ENCODE assay signal across 9 cellular contexts in the genomic region with DNA sequence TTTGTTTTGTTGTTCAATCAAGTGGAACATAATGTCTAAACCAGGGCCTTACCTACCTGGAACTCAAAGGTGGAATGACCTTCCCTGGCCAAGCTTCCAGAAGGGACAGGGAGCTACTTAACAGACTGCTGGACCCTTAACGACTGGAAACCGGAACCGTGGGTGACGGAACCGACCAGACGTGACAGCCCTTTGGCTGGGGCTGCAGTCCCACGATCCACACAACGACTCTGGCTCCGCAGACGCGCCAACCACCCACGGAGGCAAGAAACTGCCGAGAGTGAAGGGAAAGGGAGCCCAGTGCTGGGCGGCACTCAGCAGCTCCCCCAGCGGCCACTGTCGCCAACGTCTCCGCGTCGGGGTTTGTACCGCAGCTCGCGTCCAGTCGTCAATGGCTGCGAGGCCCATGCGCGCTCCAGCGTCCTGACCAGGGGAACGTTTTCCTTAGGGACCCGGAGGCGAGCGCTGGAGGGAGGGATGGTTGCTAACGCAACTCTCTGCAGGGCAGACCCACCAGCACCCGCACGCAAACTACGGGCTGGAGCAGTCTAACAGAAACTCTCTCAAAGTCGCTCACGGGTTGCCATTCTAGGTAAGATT. TPM values are rescaled to one million over a fixed set of nuclear protein-coding genes. Genes with fewer than 3 reads are reported as not detected.
DNase-seq lines count a peak whose midpoint lies in the region; TF ChIP-seq lines count a peak whose summit lies in the region.
"Had no signal": no experiment of that assay in that cellular context is flagged by ENCODE, and none has a peak within 500 bp of the region (broad histone marks: within the 10 kb centered on the region; RNA-seq: fewer than 3 reads in every experiment).

No MANE protein-coding gene starts in this region.

- H3K27ac ChIP-seq in A673 (ENCODE audit: low read depth, low read length, poor library complexity, severe bottlenecking) (no peak overlapping the region), osteoblast (ENCODE audit: low read depth, low read length) (no peak overlapping the region), thyroid gland (peak overlapping the region; percentile 50 to 67 (median 62))
- H3K27ac ChIP-seq: A549 had no signal

- intact Hi-C loops in A673 (cut with micrococcal nuclease; ENCODE audit: unreplicated experiment) (no loop called here), thyroid gland (cut with DNase I) (no loop called here)

- peak in 1 of 2 donors; percentile 28 for TF ChIP-seq POLR2A in thyroid gland (IDR thresholded peaks at IDR 0.05)

- POLR2A ChIA-PET in A673 (lab: Charles Lee; ENCODE audit: low non-redundant PET): interaction anchor here (0.5 to 0.6 kb wide), 2 partner anchors 54 to 875 kb away, joined by 3 to 7 read pairs; no protein-coding TSS in a partner anchor

- no peaks in the 10 kb centered on the region for H4K20me1 ChIP-seq in osteoblast (ENCODE audit: insufficient read depth, low read length)

- H3K27me3 Mint-ChIP-seq in IgD-negative memory B cell: peaks cover under 1% of the 10 kb centered on the region

- H3K9me3 Mint-ChIP-seq in IgD-negative memory B cell: peaks cover 0 to 5% (median 0%) of the 10 kb centered on the region in 3 donors

- H3K4me1 ChIP-seq in A673 (ENCODE audit: insufficient read depth, low read length, poor library complexity, severe bottlenecking) (no peaks in the 10 kb centered on the region), osteoblast (ENCODE audit: insufficient read depth, low read length) (peaks cover 7% of the 10 kb centered on the region), thyroid gland (peaks cover 19 to 23% of the 10 kb centered on the region in 2 donors)

- no peaks in the 10 kb centered on the region for H3K27me3 ChIP-seq in A673 (replicated peaks; ENCODE audit: insufficient read depth, low read depth, low read length, poor library complexity)
- peaks cover 17% of the 10 kb centered on the region for H3K27me3 ChIP-seq in osteoblast (ENCODE audit: insufficient read depth, low read length)
- no peaks in the 10 kb centered on the region for H3K27me3 ChIP-seq in thyroid gland

- H3K79me2 ChIP-seq in osteoblast (ENCODE audit: insufficient read depth, low read length): no peaks in the 10 kb centered on the region

- TF ChIP-seq CTCF in A673 (conservative IDR thresholded peaks at IDR 0.05; ENCODE audit: low read depth, low read length) (peak; percentile 90), osteoblast (IDR thresholded peaks at IDR 0.05; ENCODE audit: extremely low read depth, low read depth, low read length) (peak; percentile 83), thyroid gland (IDR thresholded peaks at IDR 0.05) (peak; percentile 42 to 88 (median 74))

- H3K4me3 ChIP-seq in A673 (ENCODE audit: low read depth, low read length, poor library complexity, severe bottlenecking): no peak overlapping the region
- H3K4me3 ChIP-seq in osteoblast (ENCODE audit: insufficient read depth, low read length): peak overlapping the region; percentile 63
- no peak overlapping the region for H3K4me3 ChIP-seq in thyroid gland (replicated peaks in 1 of 3)
- H3K4me3 ChIP-seq: A549 had no signal

- H3K36me3 ChIP-seq in A673 (ENCODE audit: insufficient read depth, low read length, poor library complexity, severe bottlenecking) (no peaks in the 10 kb centered on the region), osteoblast (ENCODE audit: insufficient read depth, low read length) (no peaks in the 10 kb centered on the region), thyroid gland (no peaks in the 10 kb centered on the region)

- CTCF ChIA-PET in A673 (lab: Charles Lee): interaction anchor here (0.5 to 0.6 kb wide), 2 partner anchors 94 to 371 kb away, joined by 3 to 4 read pairs; no protein-coding TSS in a partner anchor

- DNase-seq in A673 (ENCODE audit: low spot score) (peak; percentile 80), glomerular visceral epithelial cell (ENCODE audit: extremely low spot score) (peak; percentile 23), osteoblast (ENCODE audit: insufficient read length, low spot score, missing footprints) (peak; percentile 96), thyroid gland (peak; percentile 93 to 94), 8988T (no peak), GDM1 (lab: John Stamatoyannopoulos, UW) (no peak)
- DNase-seq in activated naive CD4-positive, alpha-beta T cell (lab: John Stamatoyannopoulos, UW): peak; percentile 33 to 74 (median 52)

- H3K9me3 ChIP-seq in A673 (ENCODE audit: low read depth, low read length, poor library complexity, severe bottlenecking) (no peaks in the 10 kb centered on the region), osteoblast (ENCODE audit: low read depth, low read length) (no peaks in the 10 kb centered on the region), thyroid gland (no peaks in the 10 kb centered on the region)
- H3K9me3 ChIP-seq: A549 had no signal

- no TSS peak for BruUV-seq in A673 (replicated peaks; lab: Mats Ljungman, UMichigan)

- peak overlapping the region; percentile 99 for H2AFZ ChIP-seq in osteoblast (ENCODE audit: low read length)

- H3K27ac Mint-ChIP-seq in IgD-negative memory B cell: peak overlapping the region in 2 of 3 donors; percentile 47 to 89

- peak overlapping the region; percentile 81 for H3K4me2 ChIP-seq in osteoblast (ENCODE audit: insufficient read depth, low read length)
- H3K4me2 ChIP-seq: A549 had no signal

- peaks cover 16 to 20% (median 19%) of the 10 kb centered on the region in 3 donors for H3K4me1 Mint-ChIP-seq in IgD-negative memory B cell

- H3K36me3 Mint-ChIP-seq in IgD-negative memory B cell: peaks cover 4% of the 10 kb centered on the region

- 9 to 11% methylated on average over 22 to 33 of the region's 38 CpGs for WGBS in thyroid gland, 2 donors

- H3K4me3 Mint-ChIP-seq in IgD-negative memory B cell: peak overlapping the region; percentile 57 to 85 (median 81)

RNA-seq across cellular contexts. Expression of a gene that starts 5.5 kb away (rescaled TPM):
- 171 and 186 TPM in 2 replicates for total RNA-seq in A673 (2021)
- 34.7 TPM for polyA plus RNA-seq in IgD-negative memory B cell
- total RNA-seq in osteoblast: 8.3 and 12.4 TPM in 2 replicates
- total RNA-seq in thyroid gland: 10 to 100 TPM; 38.4 to 68.6 (median 57.2) TPM

RNA-seq across cellular contexts. Expression of a gene that starts 6.9 kb away (rescaled TPM):
- total RNA-seq in A673 (2021) (not detected in 2 replicates), osteoblast (not detected in 2 replicates), thyroid gland (not detected)
- not detected for polyA plus RNA-seq in IgD-negative memory B cell
- polyA plus RNA-seq: A549 had no signal

RNA-seq across cellular contexts. Expression of a gene that starts 21.3 kb away (rescaled TPM):
- total RNA-seq in A673 (2021) (457 and 516 TPM in 2 replicates), osteoblast (221 and 267 TPM in 2 replicates), thyroid gland (100 to 1,000 TPM in 2 of 4 donors, 10 to 100 TPM in 2; 80.4 to 132 (median 107) TPM)
- 22.9 TPM for polyA plus RNA-seq in IgD-negative memory B cell

RNA-seq across cellular contexts. Expression of a gene that starts 27.0 kb away (rescaled TPM):
- total RNA-seq in A673 (2021): 9.0 TPM in 2 replicates
- polyA plus RNA-seq in IgD-negative memory B cell: not detected
- total RNA-seq in osteoblast: 1.4 and 4.1 TPM in 2 replicates
- 1 to 10 TPM in 3 of 4 donors, under 1 TPM in 1; 0.89 to 4.0 (median 2.4) TPM for total RNA-seq in thyroid gland

RNA-seq across cellular contexts. Expression of a gene that starts 31.0 kb away (rescaled TPM):
- 47.4 and 50.0 TPM in 2 replicates for total RNA-seq in A673 (2021)
- 59.6 TPM for polyA plus RNA-seq in IgD-negative memory B cell
- total RNA-seq in osteoblast: 16.8 and 19.9 TPM in 2 replicates
- total RNA-seq in thyroid gland: 10 to 100 TPM; 38.2 to 75.0 (median 55.2) TPM

Comparison
In these comparisons a context has a peak if more than half of its experiments do, and no peak if none do; other contexts are left out.
1. DNase-seq: peak in A673 (single experiment), activated naive CD4-positive, alpha-beta T cell (4 of 4), glomerular visceral epithelial cell (single experiment), osteoblast (single experiment) and thyroid gland (2 of 2); none in 8988T (single experiment) and GDM1 (single experiment).
2. H3K27ac ChIP-seq: peak in thyroid gland (3 of 3); none in A673 (single experiment) and osteoblast (single experiment).
3. Peak in every context shown above with its lines, with median percentiles within 50 percentile points of each other: CTCF ChIP-seq.